27 cellular contexts compared by ENCODE assay signal in the genomic region with DNA sequence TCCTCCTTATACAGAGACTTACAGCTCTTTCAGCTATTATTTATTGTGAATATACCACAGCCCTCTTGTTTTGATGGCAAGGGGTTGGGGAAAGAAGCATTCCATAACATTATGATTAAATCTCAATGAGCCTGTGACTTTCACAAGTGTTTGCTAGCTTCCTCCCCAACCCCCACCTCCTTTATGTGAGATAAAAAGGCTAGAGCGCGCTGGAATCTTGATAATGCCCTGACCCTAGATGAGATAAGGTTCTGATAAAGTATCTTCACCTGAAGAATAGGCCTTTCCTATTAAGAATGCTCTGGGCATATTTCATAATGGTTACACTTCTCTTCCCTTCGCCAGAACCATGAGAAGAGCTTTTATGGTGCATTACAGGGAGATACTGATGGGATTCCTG.
"Had no signal": no experiment of that assay in that cellular context is flagged by ENCODE, and none has a peak within 500 bp of the region (broad histone marks: within the 10 kb centered on the region; RNA-seq: fewer than 3 reads in every experiment).

No MANE protein-coding gene starts in this region.

- H3K9me3 Mint-ChIP-seq: stimulated activated effector memory CD8-positive, alpha-beta T cell treated with anti-CD3 and anti-CD28 coated beads, Interleukin-12 subunit alpha, Interleukin-12 subunit beta, amount 100 ng/mL, for 72 hours; stimulated activated memory B cell treated with anti-CD40 and anti-IgM and Interleukin-4, amounts not matched to agents 10 μg/mL and 1 μg/mL and 100 μg/mL, for 72 hours; type B pancreatic cell had no signal

- H3K9me3 ChIP-seq: stomach, suprapubic skin, testis, thoracic aorta, thyroid gland, tibial artery, tibial nerve, transverse colon, upper lobe of left lung, upper lobe of right lung, uterus, vagina had no signal

- H3K4me1 ChIP-seq: suprapubic skin, testis, tibial artery, tibial nerve, upper lobe of left lung, upper lobe of right lung, uterus, vagina had no signal

- H3K27ac ChIP-seq: stomach, suprapubic skin, testis, thoracic aorta, thyroid gland, tibial artery, tibial nerve, transverse colon, upper lobe of left lung, upper lobe of right lung, uterus, vagina had no signal

- H3K27me3 Mint-ChIP-seq: stimulated activated memory B cell treated with anti-CD40 and anti-IgM and Interleukin-4, amounts not matched to agents 10 μg/mL and 1 μg/mL and 100 μg/mL, for 72 hours; stimulated activated naive B cell treated with anti-CD40 and anti-IgM and Interleukin-4, amounts not matched to agents 10 μg/mL and 1 μg/mL and 100 μg/mL, for 72 hours; stimulated activated naive CD8-positive, alpha-beta T cell treated with anti-CD3 and anti-CD28 coated beads, Interleukin-15, amount 100 ng/mL, for 72 hours; stimulated activated naive CD8-positive, alpha-beta T cell treated with anti-CD3 and anti-CD28 coated beads, Interleukin-15, Interleukin-2, amounts not matched to agents 100 ng/mL and 50 ng/mL, for 24 hours; type B pancreatic cell had no signal

- DNase-seq: stimulated activated CD4-positive, alpha-beta T cell treated with anti-CD3 and anti-CD28 coated beads, Interleukin-2, amount 100 ng/mL, for 48 hours; stimulated activated CD4-positive, alpha-beta T cell treated with anti-CD3 and anti-CD28 coated beads, Interleukin-4, amount 100 ng/mL, for 1 hour; stimulated activated CD4-positive, alpha-beta T cell treated with anti-CD3 and anti-CD28 coated beads, Interleukin-4, amount 100 ng/mL, for 24 hours; stimulated activated CD4-positive, alpha-beta T cell treated with anti-CD3 and anti-CD28 coated beads, Interleukin-4, amount 100 ng/mL, for 4 hours; stimulated activated CD8-positive, alpha-beta memory T cell treated with anti-CD3 and anti-CD28 coated beads, Interleukin-4, amount 100 ng/mL, for 48 hours; stimulated activated naive B cell treated with anti-CD40 and anti-IgM and Interleukin-4, amounts not matched to agents 10 μg/mL and 1 μg/mL and 100 μg/mL, for 72 hours; stimulated activated naive CD4-positive, alpha-beta T cell; stimulated activated naive CD4-positive, alpha-beta T cell treated with Interleukin-2 at 50 U/mL for 16 hours; stimulated activated naive CD8-positive, alpha-beta T cell treated with anti-CD3 and anti-CD28 coated beads, Interleukin-15, amount 100 ng/mL, for 72 hours; stimulated activated naive CD8-positive, alpha-beta T cell treated with anti-CD3 and anti-CD28 coated beads, Interleukin-15, Interleukin-2, amounts not matched to agents 100 U/mL and 50 U/mL, for 24 hours; stomach; substantia nigra; testis; thyroid gland; tibial artery; transverse colon; upper lobe of left lung; upper lobe of right lung; uterus had no signal

- H3K4me3 ChIP-seq: stomach, suprapubic skin, testis, thoracic aorta, thyroid gland, tibial artery, tibial nerve, transverse colon, upper lobe of left lung, upper lobe of right lung, uterus, vagina had no signal

- H3K27ac Mint-ChIP-seq: stimulated activated effector memory CD8-positive, alpha-beta T cell treated with anti-CD3 and anti-CD28 coated beads, Interleukin-12 subunit alpha, Interleukin-12 subunit beta, amount 100 ng/mL, for 72 hours; stimulated activated memory B cell treated with anti-CD40 and anti-IgM and Interleukin-4, amounts not matched to agents 10 μg/mL and 1 μg/mL and 100 μg/mL, for 72 hours; stimulated activated naive B cell treated with anti-CD40 and anti-IgM and Interleukin-4, amounts not matched to agents 10 μg/mL and 1 μg/mL and 100 μg/mL, for 72 hours; stimulated activated naive CD8-positive, alpha-beta T cell treated with anti-CD3 and anti-CD28 coated beads, Interleukin-15, Interleukin-2, amounts not matched to agents 100 ng/mL and 50 ng/mL, for 24 hours; type B pancreatic cell had no signal

- H3K27me3 ChIP-seq: stomach, suprapubic skin, testis, thyroid gland, tibial artery, tibial nerve, transverse colon, upper lobe of left lung, upper lobe of right lung, uterus, vagina had no signal

- ATAC-seq: stimulated activated effector memory CD8-positive, alpha-beta T cell treated with anti-CD3 and anti-CD28 coated beads, Interleukin-12 subunit alpha, Interleukin-12 subunit beta, amount 100 ng/mL, for 72 hours; stimulated activated memory B cell treated with anti-CD40 and anti-IgM and Interleukin-4, amounts not matched to agents 10 μg/mL and 1 μg/mL and 100 μg/mL, for 72 hours; stimulated activated naive B cell treated with anti-CD40 and anti-IgM and Interleukin-4, amounts not matched to agents 10 μg/mL and 1 μg/mL and 100 μg/mL, for 72 hours; stimulated activated naive CD8-positive, alpha-beta T cell treated with anti-CD3 and anti-CD28 coated beads, Interleukin-15, amount 100 ng/mL, for 72 hours; stimulated activated naive CD8-positive, alpha-beta T cell treated with anti-CD3 and anti-CD28 coated beads, Interleukin-15, Interleukin-2, amounts not matched to agents 100 U/mL and 50 U/mL, for 24 hours; upper lobe of right lung had no signal

- H3K36me3 ChIP-seq: stomach, suprapubic skin, thoracic aorta, thyroid gland, tibial artery, transverse colon, upper lobe of left lung, upper lobe of right lung, uterus, vagina had no signal

- H3K36me3 Mint-ChIP-seq: stimulated activated effector memory CD8-positive, alpha-beta T cell treated with anti-CD3 and anti-CD28 coated beads, Interleukin-12 subunit alpha, Interleukin-12 subunit beta, amount 100 ng/mL, for 72 hours had no signal

- H3K4me3 Mint-ChIP-seq: stimulated activated effector memory CD8-positive, alpha-beta T cell treated with anti-CD3 and anti-CD28 coated beads, Interleukin-12 subunit alpha, Interleukin-12 subunit beta, amount 100 ng/mL, for 72 hours; stimulated activated memory B cell treated with anti-CD40 and anti-IgM and Interleukin-4, amounts not matched to agents 10 μg/mL and 1 μg/mL and 100 μg/mL, for 72 hours; stimulated activated naive B cell treated with anti-CD40 and anti-IgM and Interleukin-4, amounts not matched to agents 10 μg/mL and 1 μg/mL and 100 μg/mL, for 72 hours; stimulated activated naive CD8-positive, alpha-beta T cell treated with anti-CD3 and anti-CD28 coated beads, Interleukin-15, amount 100 ng/mL, for 72 hours; stimulated activated naive CD8-positive, alpha-beta T cell treated with anti-CD3 and anti-CD28 coated beads, Interleukin-15, Interleukin-2, amounts not matched to agents 100 ng/mL and 50 ng/mL, for 24 hours; type B pancreatic cell had no signal
